In the genomic region with DNA sequence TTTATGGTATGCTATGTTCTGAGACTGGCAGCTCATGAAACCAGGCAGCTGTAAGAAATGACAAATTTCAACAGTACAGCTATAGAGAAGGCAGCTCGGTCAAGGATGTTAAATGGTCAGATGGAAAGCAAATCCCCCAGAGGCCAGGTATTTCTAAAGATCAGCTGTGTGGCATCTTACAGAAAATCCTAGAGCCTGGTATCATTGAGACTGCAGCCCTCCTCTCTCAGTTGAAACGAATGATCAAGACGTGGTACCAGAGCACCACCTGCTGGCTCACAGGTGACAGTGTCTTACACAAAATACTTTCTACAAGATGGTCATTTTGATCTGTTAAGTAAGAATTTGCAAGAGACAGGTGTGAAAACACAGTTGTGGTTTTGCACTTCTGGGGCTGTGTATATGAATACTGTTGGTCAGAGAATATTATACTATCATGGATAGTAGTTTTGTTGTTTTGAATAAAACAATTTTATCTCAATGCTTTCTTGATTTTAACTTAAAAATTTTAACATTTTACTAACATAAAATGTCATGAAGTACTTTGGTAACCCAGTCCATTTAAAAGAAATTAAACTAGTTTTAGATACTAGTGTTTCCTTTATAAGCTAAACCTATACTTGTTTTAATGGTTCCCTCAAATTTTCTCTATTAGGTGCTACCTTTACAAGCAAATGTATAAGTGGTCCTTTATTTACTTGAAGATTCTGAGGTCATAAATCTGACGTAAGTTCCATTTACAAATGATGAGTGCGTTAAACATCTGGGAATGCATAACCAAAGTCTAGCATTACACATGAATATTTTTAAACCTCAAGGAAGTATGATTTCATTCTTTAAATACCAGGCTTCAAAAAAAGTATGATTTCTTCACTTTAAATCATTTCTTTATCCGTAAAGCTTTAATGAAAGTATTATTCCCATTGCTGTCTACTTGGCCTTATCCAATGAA, we compare ENCODE assay signal across 9 cellular contexts.
DNase-seq lines count a peak whose midpoint lies in the region; ATAC-seq and TF ChIP-seq lines count a peak whose summit lies in the region.
"Had no signal": no experiment of that assay in that cellular context is flagged by ENCODE, and none has a peak within 500 bp of the region (broad histone marks: within the 10 kb centered on the region; RNA-seq: fewer than 3 reads in every experiment).

No MANE protein-coding gene starts in this region.

- POLR2A ChIA-PET in OCI-LY7 (lab: Charles Lee) = interaction anchor here (1.0 to 1.6 kb wide), 4 partner anchors 17 to 51 kb away, joined by 3 to 10 read pairs (median 6); no protein-coding TSS in a partner anchor

- H3K4me2 ChIP-seq in OCI-LY7 (ENCODE audit: low read length) = no peak overlapping the region

- peak overlapping the region; percentile 19 for H3K4me3 Mint-ChIP-seq in osteocyte (ENCODE audit: unreplicated experiment)
- H3K4me3 Mint-ChIP-seq: effector memory CD8-positive, alpha-beta T cell had no signal

- peak; percentile 82 for ATAC-seq in GM21390 (IDR thresholded peaks at IDR 0.05; ENCODE audit: unreplicated experiment)
- peak; percentile 77 for ATAC-seq in aorta (ENCODE audit: low FRiP score)
- ATAC-seq: effector memory CD8-positive, alpha-beta T cell had no signal

- intact Hi-C loops in OCI-LY7 (cut with micrococcal nuclease; ENCODE audit: unreplicated experiment) (loop anchor here (1.0 to 10.0 kb wide), 6 partner anchors 48 to 566 kb away; no protein-coding TSS in a partner anchor), aorta (cut with DNase I) (loop anchor here (1.0 to 5.0 kb wide), 3 partner anchors 46 to 402 kb away; no protein-coding TSS in a partner anchor)

- H3K36me3 ChIP-seq in OCI-LY7 (ENCODE audit: insufficient read depth, low read length) (no peaks in the 10 kb centered on the region), aorta (ENCODE audit: control insufficient read depth in 1 of 2, insufficient read depth in 2 of 2, low read length in 1 of 2) (no peaks in the 10 kb centered on the region)

- no TSS peak for BruUV-seq in OCI-LY7 (replicated peaks; lab: Mats Ljungman, UMichigan)

- peaks cover 7% of the 10 kb centered on the region for H3K36me3 Mint-ChIP-seq in osteocyte (ENCODE audit: unreplicated experiment)

- no peaks in the 10 kb centered on the region for H3K79me2 ChIP-seq in OCI-LY7 (ENCODE audit: insufficient read depth, low read depth, low read length)

- no peaks in the 10 kb centered on the region for H3K4me1 ChIP-seq in OCI-LY7 (ENCODE audit: insufficient read depth, low read length, poor library complexity, severe bottlenecking)
- peaks cover 9 to 14% of the 10 kb centered on the region in 2 donors for H3K4me1 ChIP-seq in aorta (ENCODE audit: control insufficient read depth in 1 of 2, insufficient read depth in 2 of 2, low read length in 2 of 2)

- CTCF ChIA-PET in OCI-LY7 (lab: Charles Lee; ENCODE audit: unreplicated experiment) = interaction anchor here (0.6 to 1.2 kb wide), 3 partner anchors 48 to 311 kb away, joined by 3 to 4 read pairs (median 3); no protein-coding TSS in a partner anchor

- H3K9me3 ChIP-seq in OCI-LY7 (ENCODE audit: low read length) (no peaks in the 10 kb centered on the region), aorta (ENCODE audit: control insufficient read depth, low read length) (no peaks in the 10 kb centered on the region)

- H4K20me1 ChIP-seq in OCI-LY7 (ENCODE audit: insufficient read depth, low read length) = no peaks in the 10 kb centered on the region

- H3K27me3 Mint-ChIP-seq in osteocyte (ENCODE audit: unreplicated experiment) = no peaks in the 10 kb centered on the region

- H3K9me3 Mint-ChIP-seq in osteocyte (ENCODE audit: unreplicated experiment) = no peaks in the 10 kb centered on the region
- H3K9me3 Mint-ChIP-seq: effector memory CD8-positive, alpha-beta T cell had no signal

- H3K27me3 ChIP-seq in aorta (ENCODE audit: control insufficient read depth in 1 of 2, insufficient read depth in 2 of 2, low read length in 1 of 2) = no peaks in the 10 kb centered on the region

- peaks cover 23% of the 10 kb centered on the region for H3K4me1 Mint-ChIP-seq in osteocyte (ENCODE audit: unreplicated experiment)

- H3K27ac ChIP-seq in OCI-LY7 (ENCODE audit: low read depth, low read length, poor library complexity, severe bottlenecking) (no peak overlapping the region), aorta (ENCODE audit: low read depth in 1 of 2, low read length in 2 of 2) (no peak overlapping the region)

- H3K9me2 ChIP-seq in OCI-LY7 (ENCODE audit: insufficient read depth, low read length) = no peaks in the 10 kb centered on the region

- DNase-seq in EL (peak; percentile 87), HS-5 (ENCODE audit: low read depth) (peak; percentile 85), OCI-LY7 (ENCODE audit: low spot score) (peak; percentile 68), germinal center (ENCODE audit: low spot score) (peak; percentile 58), osteocyte (ENCODE audit: extremely low spot score, unreplicated experiment) (no peak), aorta (peak; percentile 73 to 87)
- DNase-seq in activated T-helper 9 cell treated with anti-CD3 and anti-CD28 coated beads, Interleukin-2, amount 50 U/mL, for 16 hours (ENCODE audit: low read depth) = peak; percentile 3

- H3K4me3 ChIP-seq in OCI-LY7 (ENCODE audit: low read depth, low read length, poor library complexity, severe bottlenecking) (no peak overlapping the region), aorta (ENCODE audit: low read length in 2 of 2) (no peak overlapping the region)

- H3K27ac Mint-ChIP-seq in osteocyte (ENCODE audit: unreplicated experiment) = peak overlapping the region; percentile 50
- H3K27ac Mint-ChIP-seq: effector memory CD8-positive, alpha-beta T cell had no signal

- WGBS in aorta, 2 donors = 4 to 6% methylated on average over 6 of the region's 6 CpGs

- TF ChIP-seq CTCF in OCI-LY7 (conservative IDR thresholded peaks at IDR 0.05; ENCODE audit: low read length) (peak; percentile 89), osteocyte (IDR thresholded peaks at IDR 0.05) (peak; percentile 93)

- no peak overlapping the region for H2AFZ ChIP-seq in OCI-LY7 (ENCODE audit: low read length)
